ENCODE assay signal across 10 cellular contexts in the genomic region with DNA sequence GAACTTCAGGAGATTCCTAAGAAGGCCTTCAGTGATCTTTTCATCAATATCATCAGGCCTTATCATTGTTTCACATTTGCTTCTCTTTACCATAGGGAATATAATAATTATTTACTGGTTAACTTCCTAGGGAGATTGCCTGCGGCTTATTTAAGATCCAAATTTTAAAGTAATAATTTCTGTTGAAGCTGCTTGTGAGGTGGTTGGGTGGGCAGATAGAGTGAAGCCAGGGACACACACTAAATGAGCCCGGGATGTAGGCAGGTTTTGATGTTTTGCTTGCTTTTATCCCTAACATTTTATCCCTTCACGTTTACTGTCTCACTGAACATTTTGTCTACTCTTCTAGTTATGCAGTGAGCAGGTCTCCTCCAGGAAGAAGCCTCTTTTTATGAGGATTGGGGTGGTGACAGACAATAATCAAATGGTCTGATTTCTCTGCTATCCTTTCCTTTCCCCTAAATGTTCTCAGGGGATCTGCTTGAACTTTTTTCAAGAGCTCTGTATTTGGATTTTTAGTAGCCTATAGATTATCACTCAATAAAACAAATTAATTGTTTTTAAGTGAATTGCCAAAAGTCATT.
DNase-seq lines count a peak whose midpoint lies in the region; ATAC-seq and TF ChIP-seq lines count a peak whose summit lies in the region.
"Had no signal": no experiment of that assay in that cellular context is flagged by ENCODE, and none has a peak within 500 bp of the region (broad histone marks: within the 10 kb centered on the region; RNA-seq: fewer than 3 reads in every experiment).

No MANE protein-coding gene starts in this region.

- peaks cover 10% of the 10 kb centered on the region for H3K4me1 ChIP-seq in fibroblast of lung (ENCODE audit: control insufficient read depth, extremely low read depth, insufficient read depth, low read length)

- H3K27me3 Mint-ChIP-seq in activated CD4-positive, alpha-beta T cell treated with anti-CD3 and anti-CD28 coated beads, Interleukin-2, amount 10 ng/mL, durations not matched to agents 24 days and 14 days = no peaks in the 10 kb centered on the region
- H3K27me3 Mint-ChIP-seq in T-helper 17 cell (no peaks in the 10 kb centered on the region), immature natural killer cell (ENCODE audit: low read depth in 3 of 3) (peaks cover 9 to 23% (median 17%) of the 10 kb centered on the region in 3 donors), nephron progenitor cell (ENCODE audit: low read depth, poor library complexity) (peaks cover 47% of the 10 kb centered on the region)
- H3K27me3 Mint-ChIP-seq in stimulated activated memory B cell treated with anti-CD40 and anti-IgM and Interleukin-4, amounts not matched to agents 10 μg/mL and 1 μg/mL and 100 μg/mL, for 72 hours = no peaks in the 10 kb centered on the region

- TF ChIP-seq CTCF in fibroblast of lung (conservative IDR thresholded peaks at IDR 0.05 in 1 of 2, IDR thresholded peaks at IDR 0.05 in 1 of 2; ENCODE audit: low read depth in 1 of 2, low read length in 2 of 2) = no peak
- TF ChIP-seq CTCF in nephron progenitor cell (IDR thresholded peaks at IDR 0.05) = no peak

- peaks cover 61% of the 10 kb centered on the region for H3K36me3 Mint-ChIP-seq in activated CD4-positive, alpha-beta T cell treated with anti-CD3 and anti-CD28 coated beads, Interleukin-2, amount 10 ng/mL, durations not matched to agents 24 days and 14 days (ENCODE audit: low read depth)
- H3K36me3 Mint-ChIP-seq in T-helper 17 cell (ENCODE audit: low read depth) = peaks cover 6% of the 10 kb centered on the region
- peaks cover 33% of the 10 kb centered on the region for H3K36me3 Mint-ChIP-seq in stimulated activated memory B cell treated with anti-CD40 and anti-IgM and Interleukin-4, amounts not matched to agents 10 μg/mL and 1 μg/mL and 100 μg/mL, for 72 hours
- peaks cover 4 to 14% (median 6%) of the 10 kb centered on the region in 3 donors for H3K36me3 Mint-ChIP-seq in immature natural killer cell
- H3K36me3 Mint-ChIP-seq in nephron progenitor cell (ENCODE audit: low read depth) = no peaks in the 10 kb centered on the region

- no peaks in the 10 kb centered on the region for H3K9me3 ChIP-seq in T-helper 17 cell (ENCODE audit: control insufficient read depth, low read length, poor library complexity, severe bottlenecking)
- no peaks in the 10 kb centered on the region for H3K9me3 ChIP-seq in fibroblast of lung (ENCODE audit: control insufficient read depth, insufficient read depth, low read depth, low read length)

- no peak overlapping the region for H2AFZ ChIP-seq in fibroblast of lung (ENCODE audit: low read length)

- H3K9ac ChIP-seq in fibroblast of lung (ENCODE audit: insufficient read depth, low read length) = peak overlapping the region; percentile 99

- peaks cover 44% of the 10 kb centered on the region for H3K4me1 Mint-ChIP-seq in activated CD4-positive, alpha-beta T cell treated with anti-CD3 and anti-CD28 coated beads, Interleukin-2, amount 10 ng/mL, durations not matched to agents 24 days and 14 days
- H3K4me1 Mint-ChIP-seq in T-helper 17 cell (peaks cover 43% of the 10 kb centered on the region), immature natural killer cell (peaks cover 38 to 78% of the 10 kb centered on the region in 2 donors), nephron progenitor cell (peaks cover 29% of the 10 kb centered on the region)
- peaks cover 47% of the 10 kb centered on the region for H3K4me1 Mint-ChIP-seq in stimulated activated memory B cell treated with anti-CD40 and anti-IgM and Interleukin-4, amounts not matched to agents 10 μg/mL and 1 μg/mL and 100 μg/mL, for 72 hours

- peaks cover 3% of the 10 kb centered on the region for H3K36me3 ChIP-seq in fibroblast of lung (ENCODE audit: control insufficient read depth, insufficient read depth, low read length)

- peak overlapping the region; percentile 70 for H3K4me3 Mint-ChIP-seq in activated CD4-positive, alpha-beta T cell treated with anti-CD3 and anti-CD28 coated beads, Interleukin-2, amount 10 ng/mL, durations not matched to agents 24 days and 14 days
- no peak overlapping the region for H3K4me3 Mint-ChIP-seq in T-helper 17 cell
- H3K4me3 Mint-ChIP-seq in stimulated activated memory B cell treated with anti-CD40 and anti-IgM and Interleukin-4, amounts not matched to agents 10 μg/mL and 1 μg/mL and 100 μg/mL, for 72 hours = peak overlapping the region; percentile 44
- peak overlapping the region in 1 of 5 donors; percentile 53 for H3K4me3 Mint-ChIP-seq in immature natural killer cell
- no peak overlapping the region for H3K4me3 Mint-ChIP-seq in nephron progenitor cell
- H3K4me3 Mint-ChIP-seq: activated naive CD8-positive, alpha-beta T cell treated with anti-CD3 and anti-CD28 coated beads, Interleukin-2, amount 10 ng/mL, durations not matched to agents 7 days and 5 days had no signal

- peak overlapping the region; percentile 92 for H3K27ac ChIP-seq in fibroblast of lung (ENCODE audit: insufficient read depth, low read length)

- intact Hi-C loops in activated CD4-positive, alpha-beta T cell treated with anti-CD3 and anti-CD28 coated beads, Interleukin-2, amount 10 ng/mL, durations not matched to agents 24 days and 14 days (cut with micrococcal nuclease) = no loop called here

- no peaks in the 10 kb centered on the region for H3K27me3 ChIP-seq in fibroblast of lung (ENCODE audit: control insufficient read depth, insufficient read depth, low read length)

- no peaks in the 10 kb centered on the region for H3K9me3 Mint-ChIP-seq in activated CD4-positive, alpha-beta T cell treated with anti-CD3 and anti-CD28 coated beads, Interleukin-2, amount 10 ng/mL, durations not matched to agents 24 days and 14 days
- H3K9me3 Mint-ChIP-seq in stimulated activated memory B cell treated with anti-CD40 and anti-IgM and Interleukin-4, amounts not matched to agents 10 μg/mL and 1 μg/mL and 100 μg/mL, for 72 hours = no peaks in the 10 kb centered on the region
- H3K9me3 Mint-ChIP-seq in immature natural killer cell (no peaks in the 10 kb centered on the region), nephron progenitor cell (no peaks in the 10 kb centered on the region)
- H3K9me3 Mint-ChIP-seq: activated naive CD8-positive, alpha-beta T cell treated with anti-CD3 and anti-CD28 coated beads, Interleukin-2, amount 10 ng/mL, durations not matched to agents 7 days and 5 days had no signal

- peak overlapping the region; percentile 14 for H3K27ac Mint-ChIP-seq in activated CD4-positive, alpha-beta T cell treated with anti-CD3 and anti-CD28 coated beads, Interleukin-2, amount 10 ng/mL, durations not matched to agents 24 days and 14 days
- H3K27ac Mint-ChIP-seq in T-helper 17 cell (peak overlapping the region; percentile 100), immature natural killer cell (peak overlapping the region in 1 of 6 donors; percentile 21), nephron progenitor cell (no peak overlapping the region)
- peak overlapping the region; percentile 0 for H3K27ac Mint-ChIP-seq in stimulated activated memory B cell treated with anti-CD40 and anti-IgM and Interleukin-4, amounts not matched to agents 10 μg/mL and 1 μg/mL and 100 μg/mL, for 72 hours
- H3K27ac Mint-ChIP-seq: activated naive CD8-positive, alpha-beta T cell treated with anti-CD3 and anti-CD28 coated beads, Interleukin-2, amount 10 ng/mL, durations not matched to agents 7 days and 5 days had no signal

- H3K4me2 ChIP-seq in fibroblast of lung (ENCODE audit: extremely low read depth, insufficient read depth, low read length) = peak overlapping the region; percentile 89

- H4K20me1 ChIP-seq in fibroblast of lung (ENCODE audit: control insufficient read depth, extremely low read depth, insufficient read depth, low read length) = no peaks in the 10 kb centered on the region

- ATAC-seq in T-helper 17 cell = no peak
- ATAC-seq in stimulated activated memory B cell treated with anti-CD40 and anti-IgM and Interleukin-4, amounts not matched to agents 10 μg/mL and 1 μg/mL and 100 μg/mL, for 72 hours = no peak

- H3K4me3 ChIP-seq in fibroblast of lung (replicated peaks in 1 of 4; ENCODE audit: control extremely low read depth in 1 of 4, insufficient read depth in 1 of 4, low read depth in 3 of 4, low read length in 4 of 4) = peak overlapping the region; percentile 51 to 100 (median 70)

- H3K79me2 ChIP-seq in fibroblast of lung (ENCODE audit: control insufficient read depth, insufficient read depth, low read length) = peaks cover 86% of the 10 kb centered on the region

- DNase-seq in activated CD4-positive, alpha-beta T cell treated with anti-CD3 and anti-CD28 coated beads, Interleukin-2, amount 10 ng/mL, durations not matched to agents 24 days and 14 days = no peak
- no peak for DNase-seq in activated CD4-positive, alpha-beta T cell treated with anti-CD3 and anti-CD28 coated beads, Interleukin-2, amount 50 U/mL, for 1 hour
- DNase-seq in T-helper 17 cell = no peak
- DNase-seq in fibroblast of lung (ENCODE audit: low read depth in 2 of 2) = peak in 1 of 2 donors; percentile 37
- DNase-seq in immature natural killer cell = no peak
- no peak for DNase-seq in Ammon's horn (ENCODE audit: low spot score)
- DNase-seq in nephron progenitor cell = no peak
- DNase-seq: activated naive CD8-positive, alpha-beta T cell treated with anti-CD3 and anti-CD28 coated beads, Interleukin-2, amount 10 ng/mL, durations not matched to agents 7 days and 5 days; islet precursor cell had no signal

Comparison
In these comparisons a context has a peak if more than half of its experiments do, and no peak if none do; other contexts are left out.
1. H3K4me3 Mint-ChIP-seq: peak in activated CD4-positive, alpha-beta T cell treated with anti-CD3 and anti-CD28 coated beads, Interleukin-2, amount 10 ng/mL, durations not matched to agents 24 days and 14 days (single experiment) and stimulated activated memory B cell treated with anti-CD40 and anti-IgM and Interleukin-4, amounts not matched to agents 10 μg/mL and 1 μg/mL and 100 μg/mL, for 72 hours (single experiment); none in T-helper 17 cell (single experiment) and nephron progenitor cell (single experiment).